Comparison of ENCODE assay signal across 27 cellular contexts in genomic region chr13:58190578-58190977, GRCh38.
"Had no signal": no experiment of that assay in that cellular context is flagged by ENCODE, and none has a peak within 500 bp of the region (broad histone marks: within the 10 kb centered on the region; RNA-seq: fewer than 3 reads in every experiment).

No MANE protein-coding gene starts in this region.

- H3K4me1 Mint-ChIP-seq: activated B cell treated with CpG ODN at 0.5 μM for 24 hours; activated CD4-positive, alpha-beta T cell treated with anti-CD3 and anti-CD28 coated beads, Interleukin-2, amount 10 ng/mL, durations not matched to agents 24 days and 14 days; activated CD8-positive, alpha-beta memory T cell treated with anti-CD3 and anti-CD28 coated beads, Interleukin-2, amount 10 ng/mL, durations not matched to agents 7 days and 5 days; activated naive CD4-positive, alpha-beta T cell treated with anti-CD3 and anti-CD28 coated beads, Interleukin-2, amount 50 U/mL, for 24 hours; T-helper 17 cell had no signal

- ATAC-seq: activated CD8-positive, alpha-beta memory T cell treated with anti-CD3 and anti-CD28 coated beads, Interleukin-2, amount 10 ng/mL, durations not matched to agents 7 days and 5 days; body of pancreas; K562; T-helper 17 cell had no signal

- H3K27me3 Mint-ChIP-seq: activated B cell treated with CpG ODN at 0.5 μM for 24 hours; activated CD4-positive, alpha-beta T cell treated with anti-CD3 and anti-CD28 coated beads, Interleukin-2, amount 10 ng/mL, durations not matched to agents 24 days and 14 days; activated CD8-positive, alpha-beta memory T cell treated with anti-CD3 and anti-CD28 coated beads, Interleukin-2, amount 10 ng/mL, durations not matched to agents 7 days and 5 days; activated naive CD4-positive, alpha-beta T cell treated with anti-CD3 and anti-CD28 coated beads, Interleukin-2, amount 50 U/mL, for 24 hours; activated T-cell treated with anti-CD3 and anti-CD28 coated beads, Interleukin-2, amount 50 U/mL, for 24 hours; T-helper 17 cell had no signal

- H3K4me3 Mint-ChIP-seq: activated B cell treated with CpG ODN at 0.5 μM for 24 hours; activated CD4-positive, alpha-beta T cell treated with anti-CD3 and anti-CD28 coated beads, Interleukin-2, amount 10 ng/mL, durations not matched to agents 24 days and 14 days; activated CD8-positive, alpha-beta memory T cell treated with anti-CD3 and anti-CD28 coated beads, Interleukin-2, amount 10 ng/mL, durations not matched to agents 7 days and 5 days; activated naive CD4-positive, alpha-beta T cell treated with anti-CD3 and anti-CD28 coated beads, Interleukin-2, amount 50 U/mL, for 24 hours; activated T-cell treated with anti-CD3 and anti-CD28 coated beads, Interleukin-2, amount 50 U/mL, for 24 hours; activated T-helper 1 cell treated with anti-CD3 and anti-CD28 coated beads, Interleukin-12 subunit alpha, Interleukin-12 subunit beta, Interleukin-2, Interleukin-4 antibody, amounts not matched to agents 30 ng/mL and 10 ng/mL and 1 ng/mL, durations not matched to agents 14 hours and 24 hours and 36 hours; T-helper 17 cell had no signal

- H3K27me3 ChIP-seq: body of pancreas had no signal

- H3K27ac Mint-ChIP-seq: activated B cell treated with CpG ODN at 0.5 μM for 24 hours; activated CD4-positive, alpha-beta T cell treated with anti-CD3 and anti-CD28 coated beads, Interleukin-2, amount 10 ng/mL, durations not matched to agents 24 days and 14 days; activated CD8-positive, alpha-beta memory T cell treated with anti-CD3 and anti-CD28 coated beads, Interleukin-2, amount 10 ng/mL, durations not matched to agents 7 days and 5 days; activated naive CD4-positive, alpha-beta T cell treated with anti-CD3 and anti-CD28 coated beads, Interleukin-2, amount 50 U/mL, for 24 hours; activated T-cell treated with anti-CD3 and anti-CD28 coated beads, Interleukin-2, amount 50 U/mL, for 24 hours; activated T-helper 1 cell treated with anti-CD3 and anti-CD28 coated beads, Interleukin-12 subunit alpha, Interleukin-12 subunit beta, Interleukin-2, Interleukin-4 antibody, amounts not matched to agents 30 ng/mL and 10 ng/mL and 1 ng/mL, durations not matched to agents 14 hours and 24 hours and 36 hours; T-helper 17 cell had no signal

- H3K27ac ChIP-seq: body of pancreas, RWPE1 had no signal

- H3K36me3 Mint-ChIP-seq: activated CD8-positive, alpha-beta memory T cell treated with anti-CD3 and anti-CD28 coated beads, Interleukin-2, amount 10 ng/mL, durations not matched to agents 7 days and 5 days; activated naive CD4-positive, alpha-beta T cell treated with anti-CD3 and anti-CD28 coated beads, Interleukin-2, amount 50 U/mL, for 24 hours had no signal

- H3K4me1 ChIP-seq: body of pancreas had no signal

- H3K4me3 ChIP-seq: body of pancreas, K562 had no signal

- H3K9me3 ChIP-seq: body of pancreas had no signal

- DNase-seq: activated B cell treated with CpG ODN at 0.5 μM for 24 hours; activated CD4-positive, alpha-beta T cell treated with anti-CD3 and anti-CD28 coated beads for 1 hour; activated CD4-positive, alpha-beta T cell treated with anti-CD3 and anti-CD28 coated beads, Interleukin-2, amount 10 ng/mL, durations not matched to agents 24 days and 14 days; activated CD4-positive, alpha-beta T cell treated with anti-CD3 and anti-CD28 coated beads, Interleukin-2, amount 50 U/mL, for 48 hours; activated CD8-positive, alpha-beta memory T cell treated with anti-CD3 and anti-CD28 coated beads, Interleukin-2, amount 10 ng/mL, durations not matched to agents 7 days and 5 days; activated effector memory CD4-positive, alpha-beta T cell treated with Interleukin-2 at 50 U/mL for 16 hours; activated naive CD4-positive, alpha-beta T cell; activated T-cell treated with anti-CD3 and anti-CD28 coated beads, Interleukin-2, amount 50 U/mL, for 24 hours; aorta; body of pancreas; Karpas-422; MM.1S; NCI-H1092; NCI-H1417; NCI-H1930; NCI-H2171 treated with DMSO at 0.1 percent for 48 hours; NCI-H226; NCI-H510A; NCI-H526 treated with DMSO at 0.1 percent for 48 hours; NCI-H82; SHP77 treated with DMSO at 0.1 percent for 48 hours; T-helper 17 cell; T-helper 9 cell had no signal
